ENCODE assay signal across 12 cellular contexts in genomic region chr10:625335-625699, GRCh38.
A peak's percentile ranks its signal among the peaks of the same experiment; 100 is the strongest.
DNase-seq lines count a peak whose midpoint lies in the region; ATAC-seq and TF ChIP-seq lines count a peak whose summit lies in the region.
"Had no signal": no experiment of that assay in that cellular context is flagged by ENCODE, and none has a peak within 500 bp of the region (broad histone marks: within the 10 kb centered on the region; RNA-seq: fewer than 3 reads in every experiment).

No MANE protein-coding gene starts in this region.

- H3K9me3 ChIP-seq in body of pancreas = no peaks in the 10 kb centered on the region

- H3K4me3 ChIP-seq in body of pancreas = no peak overlapping the region
- H3K4me3 ChIP-seq: SK-N-MC had no signal

- in situ Hi-C loops in G401 (cut with HindIII; ENCODE audit: low sequenced_read_pairs) = no loop called here

- 47 to 53% methylated on average over 17 of the region's 17 CpGs for WGBS in body of pancreas, 2 donors

- no peaks in the 10 kb centered on the region for H3K36me3 ChIP-seq in body of pancreas (replicated peaks in 1 of 2; ENCODE audit: insufficient read depth in 1 of 2, low read depth in 2 of 2)

- DNase-seq in G401 (ENCODE audit: low spot score) (peak; percentile 72), body of pancreas (peak in 3 of 4 donors; percentile 46 to 57 (median 50)), kidney tubule cell (ENCODE audit: low spot score) (peak; percentile 59), retina (peak; percentile 84), LoVo (ENCODE audit: low spot score) (no peak), DMS 273 treated with DMSO at 0.1 percent for 48 hours (lab: John Stamatoyannopoulos, UW) (no peak)
- DNase-seq: activated T-cell treated with anti-CD3 and anti-CD28 coated beads, Interleukin-2, amount 50 U/mL, for 48 hours; CD4-positive, alpha-beta T cell; stimulated activated naive CD4-positive, alpha-beta T cell treated with Interleukin-2 at 50 U/mL for 16 hours had no signal

- no peaks in the 10 kb centered on the region for H3K27me3 ChIP-seq in body of pancreas

- peaks cover 24% of the 10 kb centered on the region for H3K4me1 ChIP-seq in body of pancreas

- no peak for TF ChIP-seq POLR2A in body of pancreas (IDR thresholded peaks at IDR 0.05)

- ATAC-seq in body of pancreas = peak; percentile 36
- ATAC-seq in GM21528 (IDR thresholded peaks at IDR 0.05; ENCODE audit: low FRiP score, unreplicated experiment) = no peak
- no peak for ATAC-seq in GM18517 (IDR thresholded peaks at IDR 0.05; ENCODE audit: unreplicated experiment)

- intact Hi-C loops in body of pancreas (cut with DNase I) = no loop called here

- H3K27ac ChIP-seq in body of pancreas = peak overlapping the region; percentile 64 to 74 (median 74)
- H3K27ac ChIP-seq: SK-N-MC had no signal

- TF ChIP-seq CTCF in body of pancreas (IDR thresholded peaks at IDR 0.05) = no peak

Comparison
In these comparisons a context has a peak if more than half of its experiments do, and no peak if none do; other contexts are left out.
1. DNase-seq: peak in G401 (single experiment), body of pancreas (3 of 4), kidney tubule cell (single experiment) and retina (single experiment); none in LoVo (single experiment) and DMS 273 treated with DMSO at 0.1 percent for 48 hours (single experiment).